18 cellular contexts compared by ENCODE assay signal in genomic region chr21:42630626-42631025, GRCh38. TPM values are rescaled to one million over a fixed set of nuclear protein-coding genes. Genes with fewer than 3 reads are reported as not detected.
DNase-seq lines count a peak whose midpoint lies in the region; ATAC-seq, FAIRE-seq and TF ChIP-seq lines count a peak whose summit lies in the region.
"Had no signal": no experiment of that assay in that cellular context is flagged by ENCODE, and none has a peak within 500 bp of the region (broad histone marks: within the 10 kb centered on the region; RNA-seq: fewer than 3 reads in every experiment).

No MANE protein-coding gene starts in this region.

- TF ChIP-seq CTCF in kidney (IDR thresholded peaks at IDR 0.05; ENCODE audit: borderline replicate concordance, extremely low read depth, insufficient read depth) (no peak), neural crest cell (conservative IDR thresholded peaks at IDR 0.05) (no peak), spleen (IDR thresholded peaks at IDR 0.05 in 8 of 11, conservative IDR thresholded peaks at IDR 0.05 in 3 of 11) (no peak)

- no peaks in the 10 kb centered on the region for H3K9me3 Mint-ChIP-seq in neural crest cell
- H3K9me3 Mint-ChIP-seq: CD8-positive, alpha-beta T cell; GM23338 had no signal

- ATAC-seq in HG02678 (IDR thresholded peaks at IDR 0.05; ENCODE audit: unreplicated experiment): no peak
- ATAC-seq: GM23338, PC-3 had no signal

- intact Hi-C loops in kidney (cut with DNase I) (no loop called here), spleen (cut with DNase I; ENCODE audit: low total_unique reads) (no loop called here)

- 53 to 78% (median 58%) methylated on average over 8 to 9 of the region's 9 CpGs for WGBS in spleen, 5 donors

- H3K27ac ChIP-seq in kidney (ENCODE audit: low read depth in 2 of 2, low read length in 2 of 2) (no peak overlapping the region), spleen (no peak overlapping the region)
- H3K27ac ChIP-seq: 22Rv1, KMS-11 had no signal

- no peaks in the 10 kb centered on the region for H3K4me1 ChIP-seq in kidney (ENCODE audit: control insufficient read depth in 1 of 2, insufficient read depth in 1 of 2, low read depth in 1 of 2, low read length in 2 of 2)
- no peaks in the 10 kb centered on the region for H3K4me1 ChIP-seq in spleen

- no peak overlapping the region for H3K9ac ChIP-seq in kidney (ENCODE audit: low read length in 2 of 2)
- H3K9ac ChIP-seq: KMS-11 had no signal

- FAIRE-seq in kidney (lab: Jason Lieb, UNC): no peak
- FAIRE-seq: G401.6 had no signal

- H3K27me3 ChIP-seq in spleen (replicated peaks in 1 of 7): peaks cover 0 to 29% (median 0%) of the 10 kb centered on the region in 7 donors

- peak; percentile 17 for DNase-seq in activated effector memory CD4-positive, alpha-beta T cell treated with anti-CD3 and anti-CD28 coated beads, Interleukin-2, amount 50 U/mL, for 16 hours
- DNase-seq in activated effector memory CD4-positive, alpha-beta T cell treated with Interleukin-2 at 50 U/mL for 16 hours: no peak
- DNase-seq in kidney (peak; percentile 74), neural crest cell (ENCODE audit: low read depth, low spot score) (no peak), spleen (peak; percentile 41), NCI-H1436 treated with DMSO at 0.1 percent for 48 hours (lab: John Stamatoyannopoulos, UW) (no peak), pons (ENCODE audit: low spot score) (no peak)
- DNase-seq: DND-41, NCI-H2081 treated with DMSO at 0.1 percent for 48 hours, NCI-H510A treated with DMSO at 0.1 percent for 48 hours, NCI-H82, PC-3 had no signal

- no peak overlapping the region for H3K4me3 Mint-ChIP-seq in neural crest cell
- H3K4me3 Mint-ChIP-seq: CD8-positive, alpha-beta T cell; GM23338 had no signal

- no peak overlapping the region for H3K4me3 ChIP-seq in kidney (ENCODE audit: low read length in 2 of 2)
- H3K4me3 ChIP-seq in spleen: no peak overlapping the region
- H3K4me3 ChIP-seq: GM23338 had no signal

- peak overlapping the region; percentile 31 for H3K27ac Mint-ChIP-seq in neural crest cell (ENCODE audit: unreplicated experiment)
- H3K27ac Mint-ChIP-seq: CD8-positive, alpha-beta T cell; GM23338 had no signal

- H3K9me3 ChIP-seq in kidney (ENCODE audit: control insufficient read depth in 1 of 2, low read length in 2 of 2) (no peaks in the 10 kb centered on the region), spleen (no peaks in the 10 kb centered on the region)

- TF ChIP-seq POLR2A in spleen (IDR thresholded peaks at IDR 0.05): no peak

- H3K36me3 ChIP-seq in kidney (ENCODE audit: control insufficient read depth in 1 of 2, insufficient read depth in 2 of 2, low read length in 2 of 2): no peaks in the 10 kb centered on the region
- H3K36me3 ChIP-seq in spleen: no peaks in the 10 kb centered on the region

- no peaks in the 10 kb centered on the region for H3K4me1 Mint-ChIP-seq in neural crest cell

- H3K27me3 Mint-ChIP-seq in neural crest cell (ENCODE audit: low read depth): peaks cover 16% of the 10 kb centered on the region

- H3K36me3 Mint-ChIP-seq in neural crest cell (ENCODE audit: low read depth): no peaks in the 10 kb centered on the region
- H3K36me3 Mint-ChIP-seq: CD8-positive, alpha-beta T cell had no signal

RNA-seq across cellular contexts. Expression of gene PDE9A, which starts 22.8 kb away (rescaled TPM):
- total RNA-seq in kidney (39.0 TPM), neural crest cell (31.4 and 40.7 TPM in 2 replicates), spleen (10 to 100 TPM; 15.1 to 45.5 (median 24.9) TPM)
- polyA plus RNA-seq in kidney (ENCODE audit: insufficient read depth, low read depth, low replicate concordance) (30.1 TPM), spleen (10 to 100 TPM in 2 of 3 donors, 1 to 10 TPM in 1; 7.9 to 33.5 (median 18.2) TPM)

Comparison
In these comparisons a context has a peak if more than half of its experiments do, and no peak if none do; other contexts are left out.
1. DNase-seq: peak in activated effector memory CD4-positive, alpha-beta T cell treated with anti-CD3 and anti-CD28 coated beads, Interleukin-2, amount 50 U/mL, for 16 hours (single experiment), kidney (single experiment) and spleen (single experiment); none in activated effector memory CD4-positive, alpha-beta T cell treated with Interleukin-2 at 50 U/mL for 16 hours (single experiment), neural crest cell (single experiment), NCI-H1436 treated with DMSO at 0.1 percent for 48 hours (single experiment) and pons (single experiment).